ENCODE assay signal across 28 cellular contexts in the genomic region with DNA sequence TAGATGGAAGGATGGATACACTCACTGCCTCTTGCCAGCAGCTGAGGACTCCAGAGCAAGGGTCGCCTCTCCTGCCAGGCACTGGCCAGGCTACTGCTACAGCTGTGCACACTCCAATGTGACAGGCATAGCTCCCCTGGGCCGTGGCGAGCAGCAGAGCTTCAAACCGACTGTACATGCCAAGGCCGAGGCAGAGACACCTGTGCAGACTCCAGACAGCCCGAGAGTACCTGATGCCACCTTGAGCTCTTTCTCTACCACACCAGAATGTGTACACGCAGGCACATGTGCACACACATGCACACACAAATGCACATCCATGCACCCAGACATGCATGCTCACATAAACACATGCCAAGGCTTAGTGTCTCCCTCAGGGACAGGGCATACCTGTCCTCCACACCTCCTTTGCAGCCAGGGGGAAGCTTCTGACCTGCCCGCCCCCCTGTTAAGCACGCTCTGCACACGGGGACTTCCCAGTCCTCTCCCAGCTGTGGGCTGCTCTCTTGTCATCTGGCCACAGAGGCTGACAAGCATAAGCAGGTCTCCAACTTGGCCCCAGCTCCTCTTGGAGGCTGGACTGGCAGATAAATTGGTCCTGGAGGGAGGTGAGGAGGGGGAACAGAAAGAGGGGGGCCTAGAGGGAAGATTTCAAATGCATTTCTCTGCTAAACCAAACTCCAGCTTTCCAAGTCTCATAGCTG.
DNase-seq lines count a peak whose midpoint lies in the region; ATAC-seq and TF ChIP-seq lines count a peak whose summit lies in the region.
"Had no signal": no experiment of that assay in that cellular context is flagged by ENCODE, and none has a peak within 500 bp of the region (broad histone marks: within the 10 kb centered on the region; RNA-seq: fewer than 3 reads in every experiment).

No MANE protein-coding gene starts in this region.

- no peaks in the 10 kb centered on the region for H3K9me3 ChIP-seq in psoas muscle
- H3K9me3 ChIP-seq: HAP-1, transverse colon had no signal

- intact Hi-C loops in activated CD4-positive, alpha-beta memory T cell treated with anti-CD3 and anti-CD28 coated beads for 36 hours (cut with micrococcal nuclease), result no loop called here
- intact Hi-C loops in left cardiac atrium (cut with DNase I), result no loop called here
- intact Hi-C loops in psoas muscle (cut with DNase I), result loop anchor here in 1 of 2 donors (10.0 kb wide), 1 partner anchor 465 kb away; no protein-coding TSS in a partner anchor

- H3K36me3 Mint-ChIP-seq in activated CD4-positive, alpha-beta memory T cell treated with anti-CD3 and anti-CD28 coated beads, Interleukin-2, amount 10 ng/mL, durations not matched to agents 7 days and 5 days (ENCODE audit: low read depth), result no peaks in the 10 kb centered on the region
- H3K36me3 Mint-ChIP-seq in activated CD4-positive, alpha-beta memory T cell treated with anti-CD3 and anti-CD28 coated beads for 36 hours, result no peaks in the 10 kb centered on the region
- H3K36me3 Mint-ChIP-seq: activated naive CD8-positive, alpha-beta T cell treated with anti-CD3 and anti-CD28 coated beads, Interleukin-2, amount 10 ng/mL, durations not matched to agents 7 days and 5 days; neural progenitor cell had no signal

- CTCF ChIA-PET in activated CD4-positive, alpha-beta memory T cell treated with anti-CD3 and anti-CD28 coated beads, Interleukin-2, amount 10 ng/mL, durations not matched to agents 7 days and 5 days (lab: Charles Lee), result no interaction called here
- CTCF ChIA-PET in activated CD4-positive, alpha-beta memory T cell treated with anti-CD3 and anti-CD28 coated beads for 36 hours (lab: Charles Lee), result no interaction called here

- POLR2A ChIA-PET in activated CD4-positive, alpha-beta memory T cell treated with anti-CD3 and anti-CD28 coated beads, Interleukin-2, amount 10 ng/mL, durations not matched to agents 7 days and 5 days (lab: Charles Lee), result no interaction called here
- POLR2A ChIA-PET in activated CD4-positive, alpha-beta memory T cell treated with anti-CD3 and anti-CD28 coated beads for 36 hours (lab: Charles Lee), result no interaction called here

- DNase-seq in activated CD4-positive, alpha-beta memory T cell treated with anti-CD3 and anti-CD28 coated beads, Interleukin-2, amount 10 ng/mL, durations not matched to agents 7 days and 5 days, result peak; percentile 7
- DNase-seq in activated CD4-positive, alpha-beta memory T cell treated with anti-CD3 and anti-CD28 coated beads for 36 hours, result no peak
- peak; percentile 84 for DNase-seq in NCI-H1694 treated with DMSO at 0.1 percent for 48 hours (lab: John Stamatoyannopoulos, UW)
- DNase-seq in left cardiac atrium, result no peak
- no peak for DNase-seq in psoas muscle
- DNase-seq in SIG-M5 (lab: John Stamatoyannopoulos, UW), result no peak
- DNase-seq in HT-29 (ENCODE audit: low spot score), result no peak
- DNase-seq: activated CD4-positive, alpha-beta T cell treated with anti-CD3 and anti-CD28 coated beads, Interleukin-2, amount 50 U/mL, for 1 hour; activated naive CD8-positive, alpha-beta T cell treated with anti-CD3 and anti-CD28 coated beads, Interleukin-2, amount 10 ng/mL, durations not matched to agents 7 days and 5 days; activated T-cell treated with anti-CD3 and anti-CD28 coated beads for 4 hours; AML-193; CD4-positive, alpha-beta T cell; glutamatergic neuron; NCI-H1092 treated with DMSO at 0.1 percent for 48 hours; NCI-H2029 treated with DMSO at 0.1 percent for 48 hours; NCI-H226; NCI-H774; stimulated activated naive CD8-positive, alpha-beta T cell treated with anti-CD3 and anti-CD28 coated beads, Interleukin-15, amount 100 ng/mL, for 72 hours; T-helper 9 cell; transverse colon; WERI-Rb-1 had no signal

- H3K27me3 Mint-ChIP-seq in activated CD4-positive, alpha-beta memory T cell treated with anti-CD3 and anti-CD28 coated beads, Interleukin-2, amount 10 ng/mL, durations not matched to agents 7 days and 5 days, result no peaks in the 10 kb centered on the region
- no peaks in the 10 kb centered on the region for H3K27me3 Mint-ChIP-seq in activated CD4-positive, alpha-beta memory T cell treated with anti-CD3 and anti-CD28 coated beads for 36 hours
- H3K27me3 Mint-ChIP-seq: CD4-positive, alpha-beta T cell; stimulated activated naive CD8-positive, alpha-beta T cell treated with anti-CD3 and anti-CD28 coated beads, Interleukin-15, amount 100 ng/mL, for 72 hours had no signal

- no peaks in the 10 kb centered on the region for H3K27me3 ChIP-seq in psoas muscle (ENCODE audit: insufficient read depth in 3 of 3, low read length in 2 of 3)
- H3K27me3 ChIP-seq: neural progenitor cell, transverse colon had no signal

- ATAC-seq in left cardiac atrium (peak; percentile 26 to 76), psoas muscle (peak; percentile 26 to 52 (median 38)), HG03457 (IDR thresholded peaks at IDR 0.05; ENCODE audit: unreplicated experiment) (no peak)
- ATAC-seq: K562; stimulated activated naive CD8-positive, alpha-beta T cell treated with anti-CD3 and anti-CD28 coated beads, Interleukin-15, amount 100 ng/mL, for 72 hours had no signal

- H3K9me3 Mint-ChIP-seq in activated CD4-positive, alpha-beta memory T cell treated with anti-CD3 and anti-CD28 coated beads, Interleukin-2, amount 10 ng/mL, durations not matched to agents 7 days and 5 days, result no peaks in the 10 kb centered on the region
- H3K9me3 Mint-ChIP-seq in activated CD4-positive, alpha-beta memory T cell treated with anti-CD3 and anti-CD28 coated beads for 36 hours, result no peaks in the 10 kb centered on the region
- H3K9me3 Mint-ChIP-seq: activated naive CD8-positive, alpha-beta T cell treated with anti-CD3 and anti-CD28 coated beads, Interleukin-2, amount 10 ng/mL, durations not matched to agents 7 days and 5 days; neural progenitor cell; stimulated activated naive CD8-positive, alpha-beta T cell treated with anti-CD3 and anti-CD28 coated beads, Interleukin-15, amount 100 ng/mL, for 72 hours had no signal

- H3K27ac ChIP-seq in psoas muscle, result no peak overlapping the region
- H3K27ac ChIP-seq: epithelial cell of prostate, neural progenitor cell, transverse colon, WERI-Rb-1 had no signal

- no peak for TF ChIP-seq CTCF in psoas muscle (IDR thresholded peaks at IDR 0.05)

- H3K4me3 Mint-ChIP-seq in activated CD4-positive, alpha-beta memory T cell treated with anti-CD3 and anti-CD28 coated beads, Interleukin-2, amount 10 ng/mL, durations not matched to agents 7 days and 5 days, result no peak overlapping the region
- no peak overlapping the region for H3K4me3 Mint-ChIP-seq in activated CD4-positive, alpha-beta memory T cell treated with anti-CD3 and anti-CD28 coated beads for 36 hours
- H3K4me3 Mint-ChIP-seq: activated naive CD8-positive, alpha-beta T cell treated with anti-CD3 and anti-CD28 coated beads, Interleukin-2, amount 10 ng/mL, durations not matched to agents 7 days and 5 days; CD4-positive, alpha-beta T cell; central memory CD8-positive, alpha-beta T cell; neural progenitor cell; stimulated activated naive CD8-positive, alpha-beta T cell treated with anti-CD3 and anti-CD28 coated beads, Interleukin-15, amount 100 ng/mL, for 72 hours had no signal

- no peaks in the 10 kb centered on the region for H3K4me1 Mint-ChIP-seq in activated CD4-positive, alpha-beta memory T cell treated with anti-CD3 and anti-CD28 coated beads, Interleukin-2, amount 10 ng/mL, durations not matched to agents 7 days and 5 days
- H3K4me1 Mint-ChIP-seq in activated CD4-positive, alpha-beta memory T cell treated with anti-CD3 and anti-CD28 coated beads for 36 hours (ENCODE audit: low read depth), result no peaks in the 10 kb centered on the region
- H3K4me1 Mint-ChIP-seq: activated naive CD8-positive, alpha-beta T cell treated with anti-CD3 and anti-CD28 coated beads, Interleukin-2, amount 10 ng/mL, durations not matched to agents 7 days and 5 days; central memory CD8-positive, alpha-beta T cell; stimulated activated naive CD8-positive, alpha-beta T cell treated with anti-CD3 and anti-CD28 coated beads, Interleukin-15, amount 100 ng/mL, for 72 hours had no signal

- 33 to 41% (median 35%) methylated on average over 10 of the region's 10 CpGs for WGBS in psoas muscle, 3 donors

- H3K4me3 ChIP-seq in psoas muscle, result no peak overlapping the region
- H3K4me3 ChIP-seq: HAP-1, K562, lung, neural progenitor cell, transverse colon had no signal

- no peaks in the 10 kb centered on the region for H3K36me3 ChIP-seq in psoas muscle (ENCODE audit: insufficient read depth in 1 of 2, low read depth in 1 of 2)
- H3K36me3 ChIP-seq: HAP-1, neural progenitor cell, transverse colon, WERI-Rb-1 had no signal

- H3K27ac Mint-ChIP-seq in activated CD4-positive, alpha-beta memory T cell treated with anti-CD3 and anti-CD28 coated beads, Interleukin-2, amount 10 ng/mL, durations not matched to agents 7 days and 5 days, result no peak overlapping the region
- no peak overlapping the region for H3K27ac Mint-ChIP-seq in activated CD4-positive, alpha-beta memory T cell treated with anti-CD3 and anti-CD28 coated beads for 36 hours
- H3K27ac Mint-ChIP-seq: activated naive CD8-positive, alpha-beta T cell treated with anti-CD3 and anti-CD28 coated beads, Interleukin-2, amount 10 ng/mL, durations not matched to agents 7 days and 5 days; CD4-positive, alpha-beta T cell; neural progenitor cell; stimulated activated naive CD8-positive, alpha-beta T cell treated with anti-CD3 and anti-CD28 coated beads, Interleukin-15, amount 100 ng/mL, for 72 hours had no signal

- H3K4me1 ChIP-seq in psoas muscle, result peaks cover 6% of the 10 kb centered on the region
- H3K4me1 ChIP-seq: HAP-1, neural progenitor cell, transverse colon had no signal

Comparison
In these comparisons a context has a peak if more than half of its experiments do, and no peak if none do; other contexts are left out.
1. DNase-seq: peak in activated CD4-positive, alpha-beta memory T cell treated with anti-CD3 and anti-CD28 coated beads, Interleukin-2, amount 10 ng/mL, durations not matched to agents 7 days and 5 days (single experiment) and NCI-H1694 treated with DMSO at 0.1 percent for 48 hours (single experiment); none in activated CD4-positive, alpha-beta memory T cell treated with anti-CD3 and anti-CD28 coated beads for 36 hours (single experiment), left cardiac atrium (single experiment), psoas muscle (0 of 2), SIG-M5 (single experiment) and HT-29 (single experiment).